In the genomic region with DNA sequence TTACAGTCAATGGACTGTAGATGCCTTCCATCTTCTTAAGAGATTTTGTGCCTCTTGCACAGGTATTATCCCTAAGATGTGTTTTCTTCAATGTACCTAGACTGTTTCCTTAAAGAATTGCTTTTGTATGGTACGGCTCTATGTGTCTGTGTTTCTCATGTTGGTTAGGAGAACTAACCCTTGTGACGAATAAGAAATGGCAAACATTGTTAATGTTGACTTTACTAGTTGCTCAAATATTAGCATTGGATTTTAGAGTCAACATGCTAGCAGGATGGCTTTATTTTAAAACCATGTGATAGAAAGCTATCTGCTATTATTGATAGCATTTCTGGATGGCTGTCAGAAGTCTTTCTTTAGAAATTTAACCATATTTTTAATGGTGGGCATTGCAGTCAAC, we compare ENCODE assay signal across 26 cellular contexts. TPM values are rescaled to one million over a fixed set of nuclear protein-coding genes. Genes with fewer than 3 reads are reported as not detected.
DNase-seq lines count a peak whose midpoint lies in the region; ATAC-seq, FAIRE-seq and TF ChIP-seq lines count a peak whose summit lies in the region.
"Had no signal": no experiment of that assay in that cellular context is flagged by ENCODE, and none has a peak within 500 bp of the region (broad histone marks: within the 10 kb centered on the region; RNA-seq: fewer than 3 reads in every experiment).

No MANE protein-coding gene starts in this region.

- H3K4me3 ChIP-seq in body of pancreas (no peak overlapping the region), small intestine (ENCODE audit: low read depth in 1 of 2, low read length in 2 of 2) (no peak overlapping the region), HAP-1 (no peak overlapping the region)
- H3K4me3 ChIP-seq: lung, MG63, PC-9 had no signal

- H3K36me3 ChIP-seq in body of pancreas (replicated peaks in 1 of 2; ENCODE audit: insufficient read depth in 1 of 2, low read depth in 2 of 2) (no peaks in the 10 kb centered on the region), small intestine (ENCODE audit: control insufficient read depth in 2 of 2, insufficient read depth in 2 of 2, low read length in 2 of 2) (no peaks in the 10 kb centered on the region), HAP-1 (replicated peaks) (no peaks in the 10 kb centered on the region)
- H3K36me3 ChIP-seq: MG63, neutrophil had no signal

- 29 to 34% methylated on average over 2 of the region's 2 CpGs for WGBS in body of pancreas, 2 donors
- 67 to 86% (median 81%) methylated on average over 2 of the region's 2 CpGs for WGBS in small intestine, 3 donors

- DNase-seq in HT-29 (ENCODE audit: low spot score) (peak; percentile 3), NCI-H2029 treated with DMSO at 0.1 percent for 48 hours (lab: John Stamatoyannopoulos, UW) (peak; percentile 38), body of pancreas (no peak), small intestine (peak; percentile 37), T-helper 9 cell (no peak), HAP-1 (ENCODE audit: low spot score in 2 of 2) (no peak)
- no peak for DNase-seq in activated CD4-positive, alpha-beta memory T cell treated with anti-CD3 and anti-CD28 coated beads, Interleukin-2, amount 10 ng/mL, durations not matched to agents 7 days and 5 days
- no peak for DNase-seq in activated naive CD4-positive, alpha-beta T cell treated with anti-CD3 and anti-CD28 coated beads, Interleukin-2, amount 50 U/mL, for 72 hours (ENCODE audit: low spot score in 2 of 2)
- DNase-seq: activated CD8-positive, alpha-beta memory T cell treated with anti-CD3 and anti-CD28 coated beads for 24 hours; activated naive CD4-positive, alpha-beta T cell treated with anti-CD3 and anti-CD28 coated beads, Interleukin-2, amount 10 ng/mL, durations not matched to agents 7 days and 5 days; activated T-cell treated with anti-CD3 and anti-CD28 coated beads, Interleukin-2, amount 50 U/mL, for 48 hours; AML-193; aorta; central memory CD4-positive, alpha-beta T cell; immature natural killer cell; MG63; NCI-H187 treated with DMSO at 0.1 percent for 48 hours; NCI-H526 treated with DMSO at 0.1 percent for 48 hours; PC-9; retina; stimulated activated CD4-positive, alpha-beta T cell treated with anti-CD3 and anti-CD28 coated beads, Interleukin-12 subunit alpha, Interleukin-12 subunit beta, amount 100 ng/mL, for 4 hours; T-helper 2 cell had no signal

- no peaks in the 10 kb centered on the region for H3K27me3 Mint-ChIP-seq in activated CD4-positive, alpha-beta memory T cell treated with anti-CD3 and anti-CD28 coated beads, Interleukin-2, amount 10 ng/mL, durations not matched to agents 7 days and 5 days
- H3K27me3 Mint-ChIP-seq: activated naive CD4-positive, alpha-beta T cell treated with anti-CD3 and anti-CD28 coated beads, Interleukin-2, amount 10 ng/mL, durations not matched to agents 7 days and 5 days; IgD-negative memory B cell had no signal

- no peak overlapping the region for H3K27ac Mint-ChIP-seq in activated CD4-positive, alpha-beta memory T cell treated with anti-CD3 and anti-CD28 coated beads, Interleukin-2, amount 10 ng/mL, durations not matched to agents 7 days and 5 days
- no peak overlapping the region for H3K27ac Mint-ChIP-seq in activated naive CD4-positive, alpha-beta T cell treated with anti-CD3 and anti-CD28 coated beads, Interleukin-2, amount 50 U/mL, for 72 hours
- H3K27ac Mint-ChIP-seq: IgD-negative memory B cell had no signal

- H3K4me1 Mint-ChIP-seq in activated CD4-positive, alpha-beta memory T cell treated with anti-CD3 and anti-CD28 coated beads, Interleukin-2, amount 10 ng/mL, durations not matched to agents 7 days and 5 days, result peaks cover 13% of the 10 kb centered on the region

- H3K9me3 ChIP-seq in body of pancreas (no peaks in the 10 kb centered on the region), small intestine (ENCODE audit: control insufficient read depth, low read depth) (no peaks in the 10 kb centered on the region), HAP-1 (no peaks in the 10 kb centered on the region)
- H3K9me3 ChIP-seq: MG63, neutrophil had no signal

- no peak overlapping the region for H3K27ac ChIP-seq in body of pancreas
- no peak overlapping the region for H3K27ac ChIP-seq in small intestine (ENCODE audit: low read depth in 1 of 2, low read length in 1 of 2)
- H3K27ac ChIP-seq: neutrophil, PC-9 had no signal

- intact Hi-C loops in body of pancreas (cut with DNase I), result no loop called here

- no peak overlapping the region for H3K4me3 Mint-ChIP-seq in activated CD4-positive, alpha-beta memory T cell treated with anti-CD3 and anti-CD28 coated beads, Interleukin-2, amount 10 ng/mL, durations not matched to agents 7 days and 5 days
- H3K4me3 Mint-ChIP-seq: activated naive CD4-positive, alpha-beta T cell treated with anti-CD3 and anti-CD28 coated beads, Interleukin-2, amount 10 ng/mL, durations not matched to agents 7 days and 5 days; IgD-negative memory B cell had no signal

- CTCF ChIA-PET in activated CD4-positive, alpha-beta memory T cell treated with anti-CD3 and anti-CD28 coated beads, Interleukin-2, amount 10 ng/mL, durations not matched to agents 7 days and 5 days (lab: Charles Lee), result interaction anchor here (1.5 kb wide), 1 partner anchor 9 kb away, joined by 4 read pairs; no protein-coding TSS in a partner anchor

- no peak for FAIRE-seq in small intestine (lab: Jason Lieb, UNC)

- POLR2A ChIA-PET in activated CD4-positive, alpha-beta memory T cell treated with anti-CD3 and anti-CD28 coated beads, Interleukin-2, amount 10 ng/mL, durations not matched to agents 7 days and 5 days (lab: Charles Lee), result no interaction called here

- peaks cover 11% of the 10 kb centered on the region for H3K36me3 Mint-ChIP-seq in activated CD4-positive, alpha-beta memory T cell treated with anti-CD3 and anti-CD28 coated beads, Interleukin-2, amount 10 ng/mL, durations not matched to agents 7 days and 5 days (ENCODE audit: low read depth)
- H3K36me3 Mint-ChIP-seq in activated naive CD4-positive, alpha-beta T cell treated with anti-CD3 and anti-CD28 coated beads, Interleukin-2, amount 50 U/mL, for 72 hours, result peaks cover 0 to 11% of the 10 kb centered on the region in 2 donors

- peak; percentile 38 for ATAC-seq in body of pancreas
- no peak for ATAC-seq in activated naive CD4-positive, alpha-beta T cell treated with anti-CD3 and anti-CD28 coated beads, Interleukin-2, amount 50 U/mL, for 72 hours
- ATAC-seq: HCT116 had no signal

- TF ChIP-seq CTCF in body of pancreas (IDR thresholded peaks at IDR 0.05), result no peak

- H3K27me3 ChIP-seq in body of pancreas (no peaks in the 10 kb centered on the region), small intestine (ENCODE audit: control insufficient read depth in 2 of 2, insufficient read depth in 2 of 2, low read length in 2 of 2) (no peaks in the 10 kb centered on the region), HAP-1 (ENCODE audit: low read depth) (no peaks in the 10 kb centered on the region)
- H3K27me3 ChIP-seq: MG63, neutrophil had no signal

- peaks cover 20% of the 10 kb centered on the region for H3K4me1 ChIP-seq in body of pancreas
- no peaks in the 10 kb centered on the region for H3K4me1 ChIP-seq in small intestine (ENCODE audit: control insufficient read depth in 2 of 2, insufficient read depth in 1 of 2, low read depth in 1 of 2, low read length in 1 of 2)
- H3K4me1 ChIP-seq in HAP-1, result no peaks in the 10 kb centered on the region

- in situ Hi-C loops in HAP-1 (cut with MboI; ENCODE audit: low sequenced_read_pairs), result no loop called here

- peaks cover 4% of the 10 kb centered on the region for H3K9me3 Mint-ChIP-seq in activated CD4-positive, alpha-beta memory T cell treated with anti-CD3 and anti-CD28 coated beads, Interleukin-2, amount 10 ng/mL, durations not matched to agents 7 days and 5 days
- H3K9me3 Mint-ChIP-seq in activated naive CD4-positive, alpha-beta T cell treated with anti-CD3 and anti-CD28 coated beads, Interleukin-2, amount 50 U/mL, for 72 hours, result peaks cover 0 to 4% of the 10 kb centered on the region in 2 donors
- H3K9me3 Mint-ChIP-seq: activated naive CD4-positive, alpha-beta T cell treated with anti-CD3 and anti-CD28 coated beads, Interleukin-2, amount 10 ng/mL, durations not matched to agents 7 days and 5 days; immature natural killer cell had no signal

- no peak for TF ChIP-seq POLR2A in body of pancreas (IDR thresholded peaks at IDR 0.05)

RNA-seq across cellular contexts. Expression of a gene that starts 34.5 kb away (rescaled TPM):
- total RNA-seq in HT-29 (2014; rRNA removed; shearing (Covaris generic)), result 20.4 and 27.3 TPM in 2 replicates
- 10 to 100 TPM; 52.7 to 67.2 TPM for total RNA-seq in body of pancreas
- polyA plus RNA-seq in small intestine, result 1 to 10 TPM; 4.9 to 8.0 (median 6.0) TPM
- total RNA-seq in activated CD4-positive, alpha-beta memory T cell treated with anti-CD3 and anti-CD28 coated beads, Interleukin-2, amount 10 ng/mL, durations not matched to agents 7 days and 5 days, result 10 to 100 TPM; 16.6 to 19.0 TPM
- 10 to 100 TPM; 12.6 to 17.2 TPM for total RNA-seq in activated naive CD4-positive, alpha-beta T cell treated with anti-CD3 and anti-CD28 coated beads, Interleukin-2, amount 50 U/mL, for 72 hours

Comparison
In these comparisons a context has a peak if more than half of its experiments do, and no peak if none do; other contexts are left out.
1. DNase-seq: peak in HT-29 (single experiment), NCI-H2029 treated with DMSO at 0.1 percent for 48 hours (single experiment) and small intestine (single experiment); none in body of pancreas (0 of 4), T-helper 9 cell (single experiment), activated CD4-positive, alpha-beta memory T cell treated with anti-CD3 and anti-CD28 coated beads, Interleukin-2, amount 10 ng/mL, durations not matched to agents 7 days and 5 days (single experiment), HAP-1 (0 of 2) and activated naive CD4-positive, alpha-beta T cell treated with anti-CD3 and anti-CD28 coated beads, Interleukin-2, amount 50 U/mL, for 72 hours (0 of 2).